Comparison of ENCODE assay signal across 1 cellular context in genomic region chr2:62531594-62531993, GRCh38.
TF ChIP-seq lines count a peak whose summit lies in the region.

No MANE protein-coding gene starts in this region.

TF ChIP-seq in H1, 55 proteins besides CTCF, POLR2A, EP300 and RAD21 (continued from another document):
- no peak for TF ChIP-seq MAX (IDR thresholded peaks at IDR 0.05)
- no peak for TF ChIP-seq CHD7 (IDR thresholded peaks at IDR 0.05; ENCODE audit: insufficient replicate concordance, low read length)
- TF ChIP-seq BCL11A (IDR thresholded peaks at IDR 0.05; ENCODE audit: low read depth in 2 of 2, low read length in 2 of 2), result no peak
- TF ChIP-seq KDM5A (IDR thresholded peaks at IDR 0.05; ENCODE audit: low read length), result no peak
- TF ChIP-seq FOSL1 (IDR thresholded peaks at IDR 0.05; ENCODE audit: insufficient read depth, low read depth, low read length), result no peak
- no peak for TF ChIP-seq SP1 (IDR thresholded peaks at IDR 0.05; ENCODE audit: low read depth, low read length)
- TF ChIP-seq YY1 (IDR thresholded peaks at IDR 0.05; ENCODE audit: low read depth, low read length), result no peak
- no peak for TF ChIP-seq KDM4A (IDR thresholded peaks at IDR 0.05; ENCODE audit: low read depth, low read length, severe bottlenecking)
- no peak for TF ChIP-seq RNF2 (IDR thresholded peaks at IDR 0.05; ENCODE audit: borderline replicate concordance, low read depth, low read length, missing control alignments, poor library complexity, severe bottlenecking)
- TF ChIP-seq ZNF274 (IDR thresholded peaks at IDR 0.05; ENCODE audit: borderline replicate concordance, extremely low read depth, low read length), result no peak
- no peak for TF ChIP-seq EGR1 (IDR thresholded peaks at IDR 0.05; ENCODE audit: borderline replicate concordance, low read depth, low read length)
- TF ChIP-seq POU5F1 (IDR thresholded peaks at IDR 0.05; ENCODE audit: low read depth, low read length), result no peak
- TF ChIP-seq SIN3A (conservative IDR thresholded peaks at IDR 0.05 in 1 of 2, IDR thresholded peaks at IDR 0.05 in 1 of 2; ENCODE audit: low read depth in 1 of 2, low read length in 2 of 2), result no peak
- TF ChIP-seq RFX5 (IDR thresholded peaks at IDR 0.05; ENCODE audit: borderline replicate concordance, low read depth, low read length), result no peak
